In genomic region chr1:20611652-20612051, GRCh38 we compare ENCODE assay signal across 26 cellular contexts. TPM values are rescaled to one million over a fixed set of nuclear protein-coding genes. Genes with fewer than 3 reads are reported as not detected.
DNase-seq lines count a peak whose midpoint lies in the region; ATAC-seq and TF ChIP-seq lines count a peak whose summit lies in the region.
"Had no signal": no experiment of that assay in that cellular context is flagged by ENCODE, and none has a peak within 500 bp of the region (broad histone marks: within the 10 kb centered on the region; RNA-seq: fewer than 3 reads in every experiment).

No MANE protein-coding gene starts in this region.

- intact Hi-C loops in transverse colon (cut with DNase I; ENCODE audit: low total_unique reads): no loop called here

- H3K27ac Mint-ChIP-seq in HFFc6 (peak overlapping the region; percentile 99; the same call in 1 of the 2 replicates), T-cell (no peak overlapping the region)
- H3K27ac Mint-ChIP-seq: B cell; CD8-positive, alpha-beta T cell had no signal

- H3K4me3 ChIP-seq in transverse colon: no peak overlapping the region
- H3K4me3 ChIP-seq in SJCRH30: no peak overlapping the region

- DNase-seq in HFFc6 (no peak), RWPE1 (ENCODE audit: low spot score) (no peak), epithelial cell of prostate (ENCODE audit: low read depth, low spot score) (no peak), transverse colon (no peak), T-cell (no peak), SJCRH30 (no peak)
- DNase-seq: Caco-2; CD8-positive, alpha-beta T cell; HCEC 1CT; KG1; MM.1S; NCI-H1048; NCI-H1417; NCI-H1694; NCI-H2081; NCI-H2227 treated with DMSO at 0.1 percent for 48 hours; NCI-H69; SHP77 had no signal

- 95 to 100% methylated on average over 3 to 5 of the region's 5 CpGs for WGBS in transverse colon (ENCODE audit: low coverage in 1 of 2), 2 donors

- H3K4me3 Mint-ChIP-seq in HFFc6 (no peak overlapping the region), T-cell (no peak overlapping the region)
- H3K4me3 Mint-ChIP-seq: B cell; CD8-positive, alpha-beta T cell had no signal

- H3K4me1 ChIP-seq in transverse colon (peaks cover 9 to 29% (median 16%) of the 10 kb centered on the region in 4 donors), SJCRH30 (peaks cover 16% of the 10 kb centered on the region)

- TF ChIP-seq CTCF in HFFc6 (IDR thresholded peaks at IDR 0.05) (no peak), RWPE1 (conservative IDR thresholded peaks at IDR 0.05; ENCODE audit: low read depth) (no peak), transverse colon (IDR thresholded peaks at IDR 0.05) (no peak)

- CTCF ChIA-PET in RWPE1 (lab: Yijun Ruan, JAX) (no interaction called here), T-cell (lab: Charles Lee) (interaction anchor here in 1 of 2 donors (0.6 to 1.0 kb wide), 2 partner anchors 27 to 352 kb away, joined by 3 read pairs; no protein-coding TSS in a partner anchor)

- no peak for TF ChIP-seq POLR2A in transverse colon (IDR thresholded peaks at IDR 0.05)

- H3K9me3 ChIP-seq in transverse colon: no peaks in the 10 kb centered on the region
- no peaks in the 10 kb centered on the region for H3K9me3 ChIP-seq in SJCRH30 (replicated peaks)
- H3K9me3 ChIP-seq: Caco-2 had no signal

- H3K27me3 Mint-ChIP-seq in HFFc6 (ENCODE audit: insufficient read depth) (no peaks in the 10 kb centered on the region; the same call in 1 of the 2 replicates), T-cell (peaks cover 8 to 11% of the 10 kb centered on the region in 2 donors)

- H3K9me3 Mint-ChIP-seq in HFFc6: no peaks in the 10 kb centered on the region
- H3K9me3 Mint-ChIP-seq in T-cell: no peaks in the 10 kb centered on the region
- H3K9me3 Mint-ChIP-seq: CD8-positive, alpha-beta T cell had no signal

- TF ChIP-seq EP300 in transverse colon (IDR thresholded peaks at IDR 0.05; ENCODE audit: low read depth): no peak

- POLR2A ChIA-PET in RWPE1 (lab: Yijun Ruan, JAX; ENCODE audit: low non-redundant PET) (no interaction called here), T-cell (lab: Charles Lee) (no interaction called here)

- ATAC-seq in T-cell (replicated peaks in 1 of 4): no peak
- ATAC-seq in GM18873 (IDR thresholded peaks at IDR 0.05; ENCODE audit: low FRiP score, unreplicated experiment): no peak
- ATAC-seq: CD8-positive, alpha-beta T cell had no signal

- H3K36me3 Mint-ChIP-seq in HFFc6 (ENCODE audit: low read depth) (peaks cover 9% of the 10 kb centered on the region), T-cell (no peaks in the 10 kb centered on the region)
- H3K36me3 Mint-ChIP-seq: CD8-positive, alpha-beta T cell had no signal

- H3K4me1 Mint-ChIP-seq in HFFc6 (ENCODE audit: low read depth) (peaks cover 59% of the 10 kb centered on the region), T-cell (peaks cover 0 to 2% (median 0%) of the 10 kb centered on the region in 3 donors)
- H3K4me1 Mint-ChIP-seq: B cell had no signal

- no peaks in the 10 kb centered on the region for H3K27me3 ChIP-seq in transverse colon
- no peaks in the 10 kb centered on the region for H3K27me3 ChIP-seq in SJCRH30

- no peaks in the 10 kb centered on the region for H3K36me3 ChIP-seq in transverse colon
- no peaks in the 10 kb centered on the region for H3K36me3 ChIP-seq in SJCRH30

- H3K27ac ChIP-seq in RWPE1 (peak overlapping the region; percentile 85), epithelial cell of prostate (peak overlapping the region; percentile 95), transverse colon (peak overlapping the region; percentile 51 to 91 (median 74)), SJCRH30 (no peak overlapping the region)
- H3K27ac ChIP-seq: C4-2B had no signal

- in situ Hi-C loops in transverse colon (cut with MboI; ENCODE audit: low pct_ligation_motif_present in 1 of 4, low pct_unique_long_range_greater_than_20kb in 1 of 4, low sequenced_read_pairs in 3 of 4): no loop called here

RNA-seq across cellular contexts. Expression of gene PINK1, which starts 21.6 kb away (rescaled TPM):
- total RNA-seq in HFFc6 (2021; fragmentation: NEBNext Ultra II Directional; extraction: Animal tissue kit (Norgen Biotek cat#: 25700)): 100 to 1,000 TPM in 3 of 6 experiments, 10 to 100 TPM in 3; 89.9 to 134 (median 99.1) TPM
- total RNA-seq in transverse colon (100 to 1,000 TPM; 122 to 235 (median 192) TPM), T-cell (10 to 100 TPM; 11.8 to 30.1 (median 26.8) TPM)
- 14.8 and 17.4 TPM in 2 replicates for total RNA-seq in SJCRH30 (2014; rRNA removed; shearing (Covaris generic))

RNA-seq across cellular contexts. Expression of gene CDA, which starts 22.8 kb away (rescaled TPM):
- total RNA-seq in HFFc6 (2021; fragmentation: NEBNext Ultra II Directional; extraction: Animal tissue kit (Norgen Biotek cat#: 25700)): 10 to 100 TPM in 4 of 6 experiments, 1 to 10 TPM in 2; 6.7 to 15.4 (median 13.3) TPM
- 10 to 100 TPM in 3 of 4 donors, not detected in 1; 39.7 to 50.5 (median 43.1) TPM for total RNA-seq in transverse colon
- under 1 TPM in 1 of 5 donors, not detected in 4; 0.35 TPM for total RNA-seq in T-cell
- not detected in 2 replicates for total RNA-seq in SJCRH30 (2014; rRNA removed; shearing (Covaris generic))
- total RNA-seq: A673; B cell; CD8-positive, alpha-beta T cell; OCI-LY7; T-helper 1 cell treated with Interleukin-12 subunit alpha and Interleukin-12 subunit beta and Interleukin-4 antibody, amounts not matched to agents 30 ng/mL and 1 ng/mL, for 36 hours had no signal

RNA-seq across cellular contexts. Expression of gene DDOST, which starts 49.5 kb away (rescaled TPM):
- total RNA-seq in HFFc6 (2021; fragmentation: NEBNext Ultra II Directional; extraction: Animal tissue kit (Norgen Biotek cat#: 25700)): 100 to 1,000 TPM; 266 to 291 (median 281) TPM
- total RNA-seq in transverse colon: 100 to 1,000 TPM in 3 of 4 donors, 10 to 100 TPM in 1; 70.3 to 157 (median 105) TPM
- 100 to 1,000 TPM; 106 to 145 (median 124) TPM for total RNA-seq in T-cell
- 267 and 269 TPM in 2 replicates for total RNA-seq in SJCRH30 (2014; rRNA removed; shearing (Covaris generic))

RNA-seq across cellular contexts. Expression of gene FAM43B, which starts 59.3 kb away (rescaled TPM):
- total RNA-seq in HFFc6 (2021; fragmentation: NEBNext Ultra II Directional; extraction: Animal tissue kit (Norgen Biotek cat#: 25700)): under 1 TPM in 1 of 6 experiments, not detected in 5; 0.07 TPM
- total RNA-seq in transverse colon: not detected
- not detected for total RNA-seq in T-cell
- total RNA-seq in SJCRH30 (2014; rRNA removed; shearing (Covaris generic)): 0.25 and 0.73 TPM in 2 replicates
- total RNA-seq: A673; B cell; CD8-positive, alpha-beta T cell; NCI-H460; OCI-LY7; RPMI7951; T-helper 1 cell treated with Interleukin-12 subunit alpha and Interleukin-12 subunit beta and Interleukin-4 antibody, amounts not matched to agents 30 ng/mL and 1 ng/mL, for 36 hours had no signal
